Comparison of ENCODE assay signal across 1 cellular context in the genomic region with DNA sequence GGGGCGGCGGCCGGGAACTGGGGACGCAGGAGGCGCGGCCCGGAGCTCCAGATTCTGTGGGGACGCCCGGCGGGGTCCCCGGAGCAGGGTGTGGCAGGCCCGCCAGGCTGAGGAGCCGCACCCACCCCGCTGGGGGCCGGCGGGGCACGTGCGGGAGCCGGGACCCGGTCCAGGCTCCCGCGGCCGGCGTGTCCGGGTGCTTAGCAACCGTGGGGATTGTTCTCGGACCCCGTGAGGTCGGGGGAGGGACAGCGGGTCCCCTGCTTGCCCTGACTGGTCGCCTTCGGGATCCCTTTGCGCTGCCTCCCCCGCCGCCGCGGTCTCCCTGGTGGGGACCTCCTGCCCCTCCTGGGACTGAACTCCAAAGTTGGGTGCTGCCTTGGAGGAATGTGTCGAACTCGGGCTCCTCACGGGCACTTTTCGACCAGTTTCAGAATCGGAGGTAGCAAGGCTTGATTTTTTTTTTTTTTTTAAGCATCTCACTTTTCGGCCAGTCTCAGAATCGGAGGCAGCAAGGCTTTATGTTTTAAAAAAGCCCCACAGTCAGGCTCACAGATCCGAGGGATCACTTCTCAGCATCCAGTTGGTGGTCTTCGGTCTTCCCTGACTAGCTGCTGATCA.
TF ChIP-seq lines count a peak whose summit lies in the region.

No MANE protein-coding gene starts in this region.

TF ChIP-seq in GM23338, 12 proteins besides CTCF, POLR2A, EP300 and RAD21 (continued from another document):
- TF ChIP-seq, protein P1, sequence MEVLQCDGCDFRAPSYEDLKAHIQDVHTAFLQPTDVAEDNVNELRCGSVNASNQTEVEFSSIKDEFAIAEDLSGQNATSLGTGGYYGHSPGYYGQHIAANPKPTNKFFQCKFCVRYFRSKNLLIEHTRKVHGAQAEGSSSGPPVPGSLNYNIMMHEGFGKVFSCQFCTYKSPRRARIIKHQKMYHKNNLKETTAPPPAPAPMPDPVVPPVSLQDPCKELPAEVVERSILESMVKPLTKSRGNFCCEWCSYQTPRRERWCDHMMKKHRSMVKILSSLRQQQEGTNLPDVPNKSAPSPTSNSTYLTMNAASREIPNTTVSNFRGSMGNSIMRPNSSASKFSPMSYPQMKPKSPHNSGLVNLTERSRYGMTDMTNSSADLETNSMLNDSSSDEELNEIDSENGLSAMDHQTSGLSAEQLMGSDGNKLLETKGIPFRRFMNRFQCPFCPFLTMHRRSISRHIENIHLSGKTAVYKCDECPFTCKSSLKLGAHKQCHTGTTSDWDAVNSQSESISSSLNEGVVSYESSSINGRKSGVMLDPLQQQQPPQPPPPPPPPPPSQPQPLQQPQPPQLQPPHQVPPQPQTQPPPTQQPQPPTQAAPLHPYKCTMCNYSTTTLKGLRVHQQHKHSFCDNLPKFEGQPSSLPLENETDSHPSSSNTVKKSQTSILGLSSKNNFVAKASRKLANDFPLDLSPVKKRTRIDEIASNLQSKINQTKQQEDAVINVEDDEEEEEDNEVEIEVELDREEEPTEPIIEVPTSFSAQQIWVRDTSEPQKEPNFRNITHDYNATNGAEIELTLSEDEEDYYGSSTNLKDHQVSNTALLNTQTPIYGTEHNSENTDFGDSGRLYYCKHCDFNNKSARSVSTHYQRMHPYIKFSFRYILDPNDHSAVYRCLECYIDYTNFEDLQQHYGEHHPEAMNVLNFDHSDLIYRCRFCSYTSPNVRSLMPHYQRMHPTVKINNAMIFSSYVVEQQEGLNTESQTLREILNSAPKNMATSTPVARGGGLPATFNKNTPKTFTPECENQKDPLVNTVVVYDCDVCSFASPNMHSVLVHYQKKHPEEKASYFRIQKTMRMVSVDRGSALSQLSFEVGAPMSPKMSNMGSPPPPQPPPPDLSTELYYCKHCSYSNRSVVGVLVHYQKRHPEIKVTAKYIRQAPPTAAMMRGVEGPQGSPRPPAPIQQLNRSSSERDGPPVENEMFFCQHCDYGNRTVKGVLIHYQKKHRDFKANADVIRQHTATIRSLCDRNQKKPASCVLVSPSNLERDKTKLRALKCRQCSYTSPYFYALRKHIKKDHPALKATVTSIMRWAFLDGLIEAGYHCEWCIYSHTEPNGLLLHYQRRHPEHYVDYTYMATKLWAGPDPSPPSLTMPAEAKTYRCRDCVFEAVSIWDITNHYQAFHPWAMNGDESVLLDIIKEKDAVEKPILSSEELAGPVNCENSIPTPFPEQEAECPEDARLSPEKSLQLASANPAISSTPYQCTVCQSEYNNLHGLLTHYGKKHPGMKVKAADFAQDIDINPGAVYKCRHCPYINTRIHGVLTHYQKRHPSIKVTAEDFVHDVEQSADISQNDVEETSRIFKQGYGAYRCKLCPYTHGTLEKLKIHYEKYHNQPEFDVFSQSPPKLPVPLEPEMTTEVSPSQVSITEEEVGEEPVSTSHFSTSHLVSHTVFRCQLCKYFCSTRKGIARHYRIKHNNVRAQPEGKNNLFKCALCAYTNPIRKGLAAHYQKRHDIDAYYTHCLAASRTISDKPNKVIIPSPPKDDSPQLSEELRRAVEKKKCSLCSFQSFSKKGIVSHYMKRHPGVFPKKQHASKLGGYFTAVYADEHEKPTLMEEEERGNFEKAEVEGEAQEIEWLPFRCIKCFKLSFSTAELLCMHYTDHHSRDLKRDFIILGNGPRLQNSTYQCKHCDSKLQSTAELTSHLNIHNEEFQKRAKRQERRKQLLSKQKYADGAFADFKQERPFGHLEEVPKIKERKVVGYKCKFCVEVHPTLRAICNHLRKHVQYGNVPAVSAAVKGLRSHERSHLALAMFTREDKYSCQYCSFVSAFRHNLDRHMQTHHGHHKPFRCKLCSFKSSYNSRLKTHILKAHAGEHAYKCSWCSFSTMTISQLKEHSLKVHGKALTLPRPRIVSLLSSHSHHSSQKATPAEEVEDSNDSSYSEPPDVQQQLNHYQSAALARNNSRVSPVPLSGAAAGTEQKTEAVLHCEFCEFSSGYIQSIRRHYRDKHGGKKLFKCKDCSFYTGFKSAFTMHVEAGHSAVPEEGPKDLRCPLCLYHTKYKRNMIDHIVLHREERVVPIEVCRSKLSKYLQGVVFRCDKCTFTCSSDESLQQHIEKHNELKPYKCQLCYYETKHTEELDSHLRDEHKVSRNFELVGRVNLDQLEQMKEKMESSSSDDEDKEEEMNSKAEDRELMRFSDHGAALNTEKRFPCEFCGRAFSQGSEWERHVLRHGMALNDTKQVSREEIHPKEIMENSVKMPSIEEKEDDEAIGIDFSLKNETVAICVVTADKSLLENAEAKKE (CRISPR knock-in tag; IDR thresholded peaks at IDR 0.05), result no peak
- no peak for TF ChIP-seq EZH2 (IDR thresholded peaks at IDR 0.05; ENCODE audit: low read depth, unreplicated experiment)
